Comparison of ENCODE assay signal across 8 cellular contexts in the genomic region with DNA sequence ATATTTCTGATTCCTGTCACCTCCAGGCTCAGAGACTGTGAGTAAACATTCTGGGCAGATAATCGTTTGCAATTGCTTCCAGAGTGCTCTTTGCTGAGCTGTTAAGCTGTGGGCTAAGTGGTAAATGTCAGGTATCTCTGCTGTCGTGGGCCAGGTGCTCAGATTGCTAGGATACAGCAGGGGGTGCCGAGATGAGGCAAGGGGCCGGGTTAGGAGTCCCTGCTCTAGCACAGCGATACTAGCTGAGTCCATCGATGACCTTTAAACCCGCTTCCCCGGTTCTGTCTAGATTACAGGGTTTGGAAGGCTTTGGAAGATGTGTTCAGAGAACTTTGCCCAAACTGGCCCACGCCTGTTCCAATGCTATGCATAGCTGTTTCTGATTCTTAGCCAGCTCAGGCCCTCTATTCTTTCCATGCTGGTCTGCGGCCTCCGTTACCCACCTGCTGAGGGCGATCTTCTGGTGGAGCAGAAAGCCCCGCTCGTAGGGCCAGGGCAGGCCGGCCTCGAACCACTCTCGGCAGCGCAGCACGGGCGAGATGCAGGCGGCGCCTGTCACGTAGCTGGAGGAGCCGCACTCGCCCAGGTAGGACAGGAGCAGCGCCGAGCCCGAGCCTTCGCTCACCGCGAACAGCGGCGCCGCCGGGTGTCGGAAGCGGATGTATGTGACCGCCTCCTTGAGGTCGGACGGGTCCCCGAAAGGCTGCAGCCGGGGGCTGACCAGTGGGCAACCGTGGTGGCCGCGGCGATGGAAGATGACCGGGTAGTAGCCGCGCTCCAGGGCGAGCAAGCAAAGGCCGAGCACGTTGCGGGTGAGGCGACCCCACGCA. TPM values are rescaled to one million over a fixed set of nuclear protein-coding genes. Genes with fewer than 3 reads are reported as not detected.
A peak's percentile ranks its signal among the peaks of the same experiment; 100 is the strongest.
DNase-seq lines count a peak whose midpoint lies in the region; ATAC-seq and TF ChIP-seq lines count a peak whose summit lies in the region.

No MANE protein-coding gene starts in this region.

- CTCF ChIA-PET in activated B cell treated with CpG ODN at 0.5 μM for 24 hours (lab: Charles Lee): interaction anchor here (0.9 to 3.1 kb wide), 7 partner anchors 14 to 365 kb away, joined by 3 to 19 read pairs (median 3); no protein-coding TSS in a partner anchor

- H3K36me3 ChIP-seq in mucosa of rectum (ENCODE audit: control insufficient read depth in 2 of 2, insufficient read depth in 2 of 2, low read length in 2 of 2) (peaks cover 5 to 16% of the 10 kb centered on the region in 2 donors), thyroid gland (peaks cover 0 to 4% of the 10 kb centered on the region in 2 donors)

- H3K27ac ChIP-seq in mucosa of rectum (ENCODE audit: low read depth in 2 of 2, low read length in 2 of 2): peak overlapping the region; percentile 85 to 97
- peak overlapping the region in 1 of 3 donors; percentile 78 for H3K27ac ChIP-seq in thyroid gland

- H3K27ac Mint-ChIP-seq in activated B cell treated with CpG ODN at 0.5 μM for 24 hours (peak overlapping the region; percentile 91), HFFc6 (no peak overlapping the region)

- WGBS in thyroid gland, 2 donors: 23 to 63% methylated on average over 9 to 33 of the region's 55 CpGs

- H3K36me3 Mint-ChIP-seq in activated B cell treated with CpG ODN at 0.5 μM for 24 hours (ENCODE audit: low read depth) (peaks cover 11% of the 10 kb centered on the region), HFFc6 (ENCODE audit: low read depth) (peaks cover 4% of the 10 kb centered on the region; the same call in 1 of the 2 replicates)

- no peaks in the 10 kb centered on the region for H3K9me3 Mint-ChIP-seq in activated B cell treated with CpG ODN at 0.5 μM for 24 hours
- H3K9me3 Mint-ChIP-seq in HFFc6: no peaks in the 10 kb centered on the region

- no peak for TF ChIP-seq CTCF in activated B cell treated with CpG ODN at 0.5 μM for 24 hours (IDR thresholded peaks at IDR 0.05)
- TF ChIP-seq CTCF in thyroid gland (IDR thresholded peaks at IDR 0.05): no peak
- TF ChIP-seq CTCF in HFFc6 (IDR thresholded peaks at IDR 0.05): no peak; the same call in 1 of the 2 replicates

- no peaks in the 10 kb centered on the region for H3K9me3 ChIP-seq in mucosa of rectum (ENCODE audit: control insufficient read depth in 2 of 2, low read length in 2 of 2)
- H3K9me3 ChIP-seq in thyroid gland: no peaks in the 10 kb centered on the region

- peak overlapping the region; percentile 74 to 90 for H3K4me3 ChIP-seq in mucosa of rectum (ENCODE audit: low read length in 2 of 2)
- peak overlapping the region; percentile 34 to 58 (median 42) for H3K4me3 ChIP-seq in thyroid gland (replicated peaks in 1 of 3)

- H3K27me3 ChIP-seq in mucosa of rectum (ENCODE audit: control insufficient read depth in 2 of 2, insufficient read depth in 2 of 2, low read length in 2 of 2) (no peaks in the 10 kb centered on the region), thyroid gland (no peaks in the 10 kb centered on the region)

- H3K4me1 Mint-ChIP-seq in activated B cell treated with CpG ODN at 0.5 μM for 24 hours: peaks cover 54% of the 10 kb centered on the region
- H3K4me1 Mint-ChIP-seq in HFFc6 (ENCODE audit: low read depth): peaks cover 13% of the 10 kb centered on the region

- ATAC-seq in activated B cell treated with CpG ODN at 0.5 μM for 24 hours (ENCODE audit: low read depth): peak; percentile 3

- H3K4me3 Mint-ChIP-seq in activated B cell treated with CpG ODN at 0.5 μM for 24 hours (peak overlapping the region; percentile 92), HFFc6 (no peak overlapping the region)

- POLR2A ChIA-PET in activated B cell treated with CpG ODN at 0.5 μM for 24 hours (lab: Charles Lee): interaction anchor here (0.5 to 4.0 kb wide), 6 partner anchors 10 to 364 kb away, joined by 3 to 13 read pairs (median 4); partner anchors contain the start of gene SSH2

- peak; percentile 38 to 69 for DNase-seq in NCI-H2081 (lab: John Stamatoyannopoulos, UW)
- no peak for DNase-seq in NCI-H2081 treated with DMSO at 0.1 percent for 48 hours (lab: John Stamatoyannopoulos, UW)
- peak; percentile 80 for DNase-seq in NCI-H1436 treated with DMSO at 0.1 percent for 48 hours (lab: John Stamatoyannopoulos, UW)
- DNase-seq in activated B cell treated with CpG ODN at 0.5 μM for 24 hours: peak; percentile 59
- peak; percentile 30 for DNase-seq in effector CD4-positive, alpha-beta T cell
- peak; percentile 43 to 48 for DNase-seq in thyroid gland
- no peak for DNase-seq in HFFc6

- peak overlapping the region; percentile 70 to 80 for H3K9ac ChIP-seq in mucosa of rectum (ENCODE audit: low read depth in 1 of 2, low read length in 2 of 2)

- H3K4me1 ChIP-seq in mucosa of rectum (ENCODE audit: control insufficient read depth in 2 of 2, insufficient read depth in 2 of 2, low read length in 2 of 2) (peaks cover 26 to 41% of the 10 kb centered on the region in 2 donors), thyroid gland (peaks cover 14 to 34% of the 10 kb centered on the region in 2 donors)

- TF ChIP-seq POLR2A in thyroid gland (IDR thresholded peaks at IDR 0.05): no peak

- no peaks in the 10 kb centered on the region for H3K27me3 Mint-ChIP-seq in activated B cell treated with CpG ODN at 0.5 μM for 24 hours
- no peaks in the 10 kb centered on the region; the same call in 1 of the 2 replicates for H3K27me3 Mint-ChIP-seq in HFFc6 (ENCODE audit: insufficient read depth)

- intact Hi-C loops in activated B cell treated with CpG ODN at 0.5 μM for 24 hours (cut with micrococcal nuclease): loop anchor here (2.0 to 10.0 kb wide), 7 partner anchors 29 to 1746 kb away; partner anchors contain the start of genes EVI2B, NEK8, NUFIP2 and TLCD1
- intact Hi-C loops in thyroid gland (cut with DNase I): loop anchor here (10.0 kb wide), 1 partner anchor 181 kb away; no protein-coding TSS in a partner anchor

RNA-seq across cellular contexts. Expression of gene ABHD15, which starts 1.0 kb away (rescaled TPM):
- total RNA-seq in activated B cell treated with CpG ODN at 0.5 μM for 24 hours (11.0 and 11.2 TPM in 2 replicates), thyroid gland (10 to 100 TPM; 11.6 to 19.8 (median 13.0) TPM)
- 1 to 10 TPM; 6.4 to 9.8 (median 7.0) TPM for total RNA-seq in HFFc6 (2021; fragmentation: NEBNext Ultra II Directional; extraction: Animal tissue kit (Norgen Biotek cat#: 25700))

RNA-seq across cellular contexts. Expression of gene TP53I13, which starts 2.6 kb away (rescaled TPM):
- total RNA-seq in activated B cell treated with CpG ODN at 0.5 μM for 24 hours (65.1 and 71.2 TPM in 2 replicates), thyroid gland (10 to 100 TPM; 54.7 to 79.0 (median 57.4) TPM)
- 10 to 100 TPM; 31.3 to 36.6 (median 35.3) TPM for total RNA-seq in HFFc6 (2021; fragmentation: NEBNext Ultra II Directional; extraction: Animal tissue kit (Norgen Biotek cat#: 25700))

RNA-seq across cellular contexts. Expression of gene GIT1, which starts 23.6 kb away (rescaled TPM):
- 41.7 and 45.3 TPM in 2 replicates for total RNA-seq in activated B cell treated with CpG ODN at 0.5 μM for 24 hours
- total RNA-seq in thyroid gland: 10 to 100 TPM; 35.7 to 71.7 (median 42.4) TPM
- total RNA-seq in HFFc6 (2021; fragmentation: NEBNext Ultra II Directional; extraction: Animal tissue kit (Norgen Biotek cat#: 25700)): 10 to 100 TPM; 24.1 to 29.7 (median 28.7) TPM

RNA-seq across cellular contexts. Expression of gene ANKRD13B, which starts 27.1 kb away (rescaled TPM):
- total RNA-seq in activated B cell treated with CpG ODN at 0.5 μM for 24 hours (3.5 and 5.2 TPM in 2 replicates), thyroid gland (1 to 10 TPM; 1.6 to 5.8 (median 3.1) TPM)
- 1 to 10 TPM; 1.9 to 4.3 (median 3.0) TPM for total RNA-seq in HFFc6 (2021; fragmentation: NEBNext Ultra II Directional; extraction: Animal tissue kit (Norgen Biotek cat#: 25700))

RNA-seq across cellular contexts. Expression of gene CORO6, which starts 56.9 kb away (rescaled TPM):
- total RNA-seq in activated B cell treated with CpG ODN at 0.5 μM for 24 hours (4.1 and 5.1 TPM in 2 replicates), thyroid gland (100 to 1,000 TPM in 2 of 4 donors, 10 to 100 TPM in 2; 65.3 to 161 (median 99.2) TPM)
- 1 to 10 TPM; 4.6 to 6.1 (median 5.4) TPM for total RNA-seq in HFFc6 (2021; fragmentation: NEBNext Ultra II Directional; extraction: Animal tissue kit (Norgen Biotek cat#: 25700))

Comparison
In these comparisons a context has a peak if more than half of its experiments do, and no peak if none do; other contexts are left out.
1. DNase-seq: peak in NCI-H2081 (2 of 2), NCI-H1436 treated with DMSO at 0.1 percent for 48 hours (single experiment), activated B cell treated with CpG ODN at 0.5 μM for 24 hours (single experiment), effector CD4-positive, alpha-beta T cell (single experiment) and thyroid gland (2 of 2); none in NCI-H2081 treated with DMSO at 0.1 percent for 48 hours (single experiment) and HFFc6 (single experiment).